In the genomic region with DNA sequence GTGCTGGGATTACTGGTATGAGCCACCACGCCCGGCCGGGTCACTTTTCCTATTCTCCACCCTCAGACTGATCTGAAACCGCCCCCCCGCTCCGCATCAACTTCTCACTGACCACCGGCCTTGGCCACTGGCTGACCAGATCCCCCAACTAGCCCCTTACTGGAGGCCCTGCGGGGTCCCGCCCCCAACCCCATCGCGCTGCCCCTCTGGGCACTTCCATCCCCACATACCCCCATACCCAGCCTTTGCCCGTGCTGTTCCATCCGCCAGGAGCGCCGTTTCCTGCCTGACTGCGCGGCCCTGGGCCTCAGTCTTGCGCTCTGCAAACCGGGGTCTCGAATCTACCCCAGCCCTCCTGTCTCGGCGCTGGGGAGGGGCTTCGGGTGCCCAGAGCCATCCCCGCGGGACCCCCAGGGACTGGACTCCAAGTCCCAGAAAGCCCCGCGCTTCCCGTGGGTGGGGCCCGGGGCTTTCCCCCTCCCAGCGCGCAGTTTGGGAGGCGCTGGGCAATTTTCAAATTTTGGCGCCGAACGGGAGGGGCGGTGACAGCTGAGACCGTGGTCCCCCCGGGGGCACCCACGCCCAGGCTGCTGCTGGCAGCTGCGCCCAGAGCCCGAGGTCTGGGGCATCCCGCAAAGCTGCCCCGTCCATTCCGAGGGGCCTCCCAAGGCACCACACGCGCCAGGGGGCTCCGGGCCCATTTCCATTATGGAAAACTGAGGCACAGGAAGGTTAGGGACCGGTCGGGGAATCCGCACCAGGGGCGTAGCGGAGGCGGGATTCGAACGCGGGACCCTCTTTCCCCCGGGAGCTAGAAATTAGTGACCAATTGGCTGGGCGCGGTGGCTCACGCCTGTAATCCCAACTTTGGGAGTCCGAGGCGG, we compare ENCODE assay signal across 8 cellular contexts. TPM values are rescaled to one million over a fixed set of nuclear protein-coding genes. Genes with fewer than 3 reads are reported as not detected.
DNase-seq lines count a peak whose midpoint lies in the region; ATAC-seq, FAIRE-seq and TF ChIP-seq lines count a peak whose summit lies in the region.

No MANE protein-coding gene starts in this region.

- intact Hi-C loops in left colon (cut with DNase I, micrococcal nuclease): no loop called here

- no peaks in the 10 kb centered on the region for H3K27me3 Mint-ChIP-seq in T-helper 17 cell

- H3K27ac Mint-ChIP-seq in T-helper 17 cell: no peak overlapping the region

- ATAC-seq in HG03045 (IDR thresholded peaks at IDR 0.05; ENCODE audit: unreplicated experiment) (peak; percentile 52), T-helper 17 cell (peak; percentile 85), left colon (peak; percentile 58)

- H3K4me1 Mint-ChIP-seq in T-helper 17 cell: peaks cover 12% of the 10 kb centered on the region

- no peaks in the 10 kb centered on the region for H3K36me3 Mint-ChIP-seq in T-helper 17 cell (ENCODE audit: low read depth)

- peak; percentile 34 for TF ChIP-seq CTCF in bronchial epithelial cell (IDR thresholded peaks at IDR 0.05; ENCODE audit: insufficient read depth, low read length, severe bottlenecking)

- no peaks in the 10 kb centered on the region for H3K9me3 ChIP-seq in T-helper 17 cell (ENCODE audit: control insufficient read depth, low read length, poor library complexity, severe bottlenecking)

- no peaks in the 10 kb centered on the region for H3K27me3 ChIP-seq in bronchial epithelial cell (ENCODE audit: control insufficient read depth, insufficient read depth, low read length)

- peak overlapping the region; percentile 87 for H3K4me3 Mint-ChIP-seq in T-helper 17 cell

- DNase-seq in DMS79 (lab: John Stamatoyannopoulos, UW): peak; percentile 48
- DNase-seq in T-helper 17 cell: peak; percentile 34 to 43 (median 35)
- no peak for DNase-seq in bronchial epithelial cell (ENCODE audit: low read depth)
- peak; percentile 44 to 58 for DNase-seq in left colon
- peak; percentile 62 to 71 for DNase-seq in stimulated activated CD4-positive, alpha-beta T cell treated with anti-CD3 and anti-CD28 coated beads, Interleukin-4, amount 100 ng/mL, for 4 hours
- no peak for DNase-seq in NCI-H2196 (lab: John Stamatoyannopoulos, UW; ENCODE audit: unreplicated experiment)
- DNase-seq in GDM1 (lab: John Stamatoyannopoulos, UW): no peak

- FAIRE-seq in bronchial epithelial cell (lab: Jason Lieb, UNC): no peak

- no peaks in the 10 kb centered on the region for H3K36me3 ChIP-seq in bronchial epithelial cell (ENCODE audit: control insufficient read depth, insufficient read depth, low read length)

- peak overlapping the region; percentile 51 for H3K4me3 ChIP-seq in bronchial epithelial cell (ENCODE audit: low read depth, low read length)

RNA-seq across cellular contexts. Expression of gene LMNB2, which starts 5.2 kb away (rescaled TPM):
- total RNA-seq in T-helper 17 cell: 10 to 100 TPM; 13.1 to 16.0 TPM
- 54.0 and 74.5 TPM in 2 replicates for total RNA-seq in bronchial epithelial cell
- 10 to 100 TPM; 23.6 to 43.9 TPM for total RNA-seq in left colon

RNA-seq across cellular contexts. Expression of gene GADD45B, which starts 13.9 kb away (rescaled TPM):
- total RNA-seq in T-helper 17 cell: 100 to 1,000 TPM; 120 to 135 TPM
- 25.8 and 26.1 TPM in 2 replicates for total RNA-seq in bronchial epithelial cell
- 10 to 100 TPM; 44.4 to 53.8 TPM for total RNA-seq in left colon

RNA-seq across cellular contexts. Expression of gene TIMM13, which starts 34.6 kb away (rescaled TPM):
- total RNA-seq in T-helper 17 cell (10 to 100 TPM; 22.3 to 27.8 TPM), bronchial epithelial cell (39.5 and 44.9 TPM in 2 replicates), left colon (100 to 1,000 TPM in 1 of 2 donors, 10 to 100 TPM in 1; 90.2 to 129 TPM)

Comparison
In these comparisons a context has a peak if more than half of its experiments do, and no peak if none do; other contexts are left out.
1. DNase-seq: peak in DMS79 (single experiment), T-helper 17 cell (3 of 3), left colon (2 of 2) and stimulated activated CD4-positive, alpha-beta T cell treated with anti-CD3 and anti-CD28 coated beads, Interleukin-4, amount 100 ng/mL, for 4 hours (2 of 2); none in bronchial epithelial cell (single experiment), NCI-H2196 (single experiment) and GDM1 (single experiment).
2. Peak in every context shown above with its lines, with median percentiles within 50 percentile points of each other: ATAC-seq.